Comparison of ENCODE assay signal across 1 cellular context in genomic region chr1:21834666-21835065, GRCh38.
TF ChIP-seq lines count a peak whose summit lies in the region.

No MANE protein-coding gene starts in this region.

TF ChIP-seq in K562, 482 proteins besides CTCF, POLR2A, EP300 and RAD21:
- TF ChIP-seq ZNF395 (CRISPR knock-in tag; IDR thresholded peaks at IDR 0.05): no peak
- TF ChIP-seq POLR2G (IDR thresholded peaks at IDR 0.05; ENCODE audit: low read depth, low read length): peak; percentile 52; the same call in 1 of the 2 replicates
- peak; percentile 31 for TF ChIP-seq RBM22 (IDR thresholded peaks at IDR 0.05; ENCODE audit: low read depth, low read length, poor library complexity, severe bottlenecking)
- TF ChIP-seq RERE (CRISPR knock-in tag; IDR thresholded peaks at IDR 0.05; ENCODE audit: borderline replicate concordance): no peak
